ENCODE assay signal across 35 cellular contexts in the genomic region with DNA sequence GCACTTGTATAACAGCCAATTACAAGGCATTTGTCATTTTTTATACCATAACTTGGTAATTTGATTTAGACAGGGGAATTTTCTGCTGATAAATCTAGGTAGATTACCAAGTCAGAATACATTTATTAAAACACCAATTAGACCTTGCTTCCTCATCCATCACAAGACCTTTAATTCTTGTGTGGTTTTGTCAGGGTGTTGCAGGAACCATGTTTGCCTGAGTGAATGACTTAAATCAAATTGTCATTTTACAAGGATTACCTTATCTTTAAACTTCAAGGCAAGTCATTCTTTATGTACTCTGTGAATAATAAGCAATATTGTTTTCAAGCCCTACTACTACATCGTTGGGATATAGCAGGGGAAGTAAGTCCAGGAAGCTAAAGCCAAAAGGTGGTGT.
"Had no signal": no experiment of that assay in that cellular context is flagged by ENCODE, and none has a peak within 500 bp of the region (broad histone marks: within the 10 kb centered on the region; RNA-seq: fewer than 3 reads in every experiment).

No MANE protein-coding gene starts in this region.

- H3K27ac Mint-ChIP-seq: activated B cell treated with CpG ODN at 0.5 μM for 24 hours; activated CD8-positive, alpha-beta memory T cell treated with anti-CD3 and anti-CD28 coated beads, Interleukin-2, amount 10 ng/mL, durations not matched to agents 7 days and 5 days; activated CD8-positive, alpha-beta T cell treated with anti-CD3 and anti-CD28 coated beads, Interleukin-2, amount 10 ng/mL, durations not matched to agents 7 days and 5 days; activated naive CD4-positive, alpha-beta T cell treated with anti-CD3 and anti-CD28 coated beads for 36 hours; activated naive CD4-positive, alpha-beta T cell treated with anti-CD3 and anti-CD28 coated beads, Interleukin-2, amount 50 U/mL, for 24 hours; activated naive CD8-positive, alpha-beta T cell treated with anti-CD3 and anti-CD28 coated beads for 36 hours; activated naive CD8-positive, alpha-beta T cell treated with anti-CD3 and anti-CD28 coated beads, Interleukin-2, amount 50 U/mL, for 24 hours; activated T-helper 1 cell treated with anti-CD3 and anti-CD28 coated beads, Interleukin-12 subunit alpha, Interleukin-12 subunit beta, Interleukin-2, Interleukin-4 antibody, amounts not matched to agents 30 ng/mL and 10 ng/mL and 1 ng/mL, durations not matched to agents 14 hours and 24 hours and 36 hours; activated T-helper 2 cell treated with anti-CD3 and anti-CD28 coated beads, Interferon-gamma antibody, Interleukin-2, Interleukin-4, amounts not matched to agents 10 μg/mL and 5 μg/mL and 100 μg/mL, durations not matched to agents 14 hours and 24 hours and 36 hours; effector memory CD8-positive, alpha-beta T cell; T-helper 17 cell; T-helper 2 cell treated with Interferon-gamma antibody and Interleukin-4, amounts not matched to agents 5 μg/mL and 100 μg/mL, for 36 hours had no signal

- H3K4me3 Mint-ChIP-seq: activated B cell treated with CpG ODN at 0.5 μM for 24 hours; activated CD8-positive, alpha-beta memory T cell treated with anti-CD3 and anti-CD28 coated beads, Interleukin-2, amount 10 ng/mL, durations not matched to agents 7 days and 5 days; activated CD8-positive, alpha-beta T cell treated with anti-CD3 and anti-CD28 coated beads, Interleukin-2, amount 10 ng/mL, durations not matched to agents 7 days and 5 days; activated naive CD4-positive, alpha-beta T cell treated with anti-CD3 and anti-CD28 coated beads for 36 hours; activated naive CD4-positive, alpha-beta T cell treated with anti-CD3 and anti-CD28 coated beads, Interleukin-2, amount 50 U/mL, for 24 hours; activated naive CD8-positive, alpha-beta T cell treated with anti-CD3 and anti-CD28 coated beads for 36 hours; activated naive CD8-positive, alpha-beta T cell treated with anti-CD3 and anti-CD28 coated beads, Interleukin-2, amount 50 U/mL, for 24 hours; activated T-helper 1 cell treated with anti-CD3 and anti-CD28 coated beads, Interleukin-12 subunit alpha, Interleukin-12 subunit beta, Interleukin-2, Interleukin-4 antibody, amounts not matched to agents 30 ng/mL and 10 ng/mL and 1 ng/mL, durations not matched to agents 14 hours and 24 hours and 36 hours; effector memory CD8-positive, alpha-beta T cell; T-helper 17 cell; T-helper 2 cell treated with Interferon-gamma antibody and Interleukin-4, amounts not matched to agents 5 μg/mL and 100 μg/mL, for 36 hours had no signal

- H3K4me3 ChIP-seq: adrenal gland, ascending aorta, esophagus muscularis mucosa, gastrocnemius medialis had no signal

- H3K36me3 Mint-ChIP-seq: activated CD8-positive, alpha-beta memory T cell treated with anti-CD3 and anti-CD28 coated beads, Interleukin-2, amount 10 ng/mL, durations not matched to agents 7 days and 5 days; activated naive CD4-positive, alpha-beta T cell treated with anti-CD3 and anti-CD28 coated beads, Interleukin-2, amount 50 U/mL, for 24 hours; activated naive CD8-positive, alpha-beta T cell treated with anti-CD3 and anti-CD28 coated beads for 36 hours had no signal

- H3K36me3 ChIP-seq: adrenal gland, ascending aorta, esophagus muscularis mucosa, gastrocnemius medialis, WERI-Rb-1 had no signal

- ATAC-seq: activated CD4-positive, CD25-positive, alpha-beta regulatory T cell treated with anti-CD3 and anti-CD28 coated beads, Interleukin-2, amount 50 U/mL, for 24 hours; activated CD8-positive, alpha-beta memory T cell treated with anti-CD3 and anti-CD28 coated beads, Interleukin-2, amount 10 ng/mL, durations not matched to agents 7 days and 5 days; activated CD8-positive, alpha-beta T cell treated with anti-CD3 and anti-CD28 coated beads, Interleukin-2, amount 10 ng/mL, durations not matched to agents 7 days and 5 days; activated naive CD8-positive, alpha-beta T cell treated with anti-CD3 and anti-CD28 coated beads, Interleukin-2, amount 50 U/mL, for 24 hours; effector memory CD8-positive, alpha-beta T cell; foreskin keratinocyte; gastrocnemius medialis; T-helper 17 cell had no signal

- FAIRE-seq: colon had no signal

- H3K9me3 ChIP-seq: adrenal gland, ascending aorta, esophagus muscularis mucosa, gastrocnemius medialis had no signal

- H3K4me1 ChIP-seq: adrenal gland, ascending aorta, esophagus muscularis mucosa, foreskin keratinocyte, gastrocnemius medialis had no signal

- H3K27me3 Mint-ChIP-seq: activated B cell treated with CpG ODN at 0.5 μM for 24 hours; activated CD8-positive, alpha-beta memory T cell treated with anti-CD3 and anti-CD28 coated beads, Interleukin-2, amount 10 ng/mL, durations not matched to agents 7 days and 5 days; activated naive CD4-positive, alpha-beta T cell treated with anti-CD3 and anti-CD28 coated beads, Interleukin-2, amount 50 U/mL, for 24 hours; activated naive CD8-positive, alpha-beta T cell treated with anti-CD3 and anti-CD28 coated beads for 36 hours; activated naive CD8-positive, alpha-beta T cell treated with anti-CD3 and anti-CD28 coated beads, Interleukin-2, amount 50 U/mL, for 24 hours; effector memory CD8-positive, alpha-beta T cell; T-helper 17 cell had no signal

- H3K9me3 Mint-ChIP-seq: activated B cell treated with CpG ODN at 0.5 μM for 24 hours; activated T-helper 1 cell treated with anti-CD3 and anti-CD28 coated beads, Interleukin-12 subunit alpha, Interleukin-12 subunit beta, Interleukin-2, Interleukin-4 antibody, amounts not matched to agents 30 ng/mL and 10 ng/mL and 1 ng/mL, durations not matched to agents 14 hours and 24 hours and 36 hours; activated T-helper 2 cell treated with anti-CD3 and anti-CD28 coated beads, Interferon-gamma antibody, Interleukin-2, Interleukin-4, amounts not matched to agents 10 μg/mL and 5 μg/mL and 100 μg/mL, durations not matched to agents 14 hours and 24 hours and 36 hours; T-helper 2 cell treated with Interferon-gamma antibody and Interleukin-4, amounts not matched to agents 5 μg/mL and 100 μg/mL, for 36 hours had no signal

- H3K27ac ChIP-seq: adrenal gland, ascending aorta, esophagus muscularis mucosa, foreskin keratinocyte, gastrocnemius medialis, WERI-Rb-1 had no signal

- H3K4me1 Mint-ChIP-seq: activated B cell treated with CpG ODN at 0.5 μM for 24 hours; activated CD8-positive, alpha-beta memory T cell treated with anti-CD3 and anti-CD28 coated beads, Interleukin-2, amount 10 ng/mL, durations not matched to agents 7 days and 5 days; activated naive CD4-positive, alpha-beta T cell treated with anti-CD3 and anti-CD28 coated beads, Interleukin-2, amount 50 U/mL, for 24 hours; activated naive CD8-positive, alpha-beta T cell treated with anti-CD3 and anti-CD28 coated beads for 36 hours; activated naive CD8-positive, alpha-beta T cell treated with anti-CD3 and anti-CD28 coated beads, Interleukin-2, amount 50 U/mL, for 24 hours; T-helper 17 cell had no signal

- H3K27me3 ChIP-seq: adrenal gland, ascending aorta, esophagus muscularis mucosa, foreskin keratinocyte, gastrocnemius medialis had no signal

- DNase-seq: activated B cell treated with CpG ODN at 0.5 μM for 24 hours; activated CD4-positive, alpha-beta T cell treated with anti-CD3 and anti-CD28 coated beads for 48 hours; activated CD4-positive, alpha-beta T cell treated with anti-CD3 and anti-CD28 coated beads, Interleukin-2, amount 50 U/mL, for 1 hour; activated CD4-positive, alpha-beta T cell treated with anti-CD3 and anti-CD28 coated beads, Interleukin-2, amount 50 U/mL, for 48 hours; activated CD8-positive, alpha-beta memory T cell treated with anti-CD3 and anti-CD28 coated beads, Interleukin-2, amount 10 ng/mL, durations not matched to agents 7 days and 5 days; activated CD8-positive, alpha-beta memory T cell treated with anti-CD3 and anti-CD28 coated beads, Interleukin-2, amount 50 U/mL, for 4 hours; activated CD8-positive, alpha-beta T cell treated with anti-CD3 and anti-CD28 coated beads, Interleukin-2, amount 10 ng/mL, durations not matched to agents 7 days and 5 days; activated effector memory CD4-positive, alpha-beta T cell treated with anti-CD3 and anti-CD28 coated beads, Interleukin-2, amount 50 U/mL, for 16 hours; activated naive CD4-positive, alpha-beta T cell treated with anti-CD3 and anti-CD28 coated beads for 36 hours; activated naive CD8-positive, alpha-beta T cell treated with anti-CD3 and anti-CD28 coated beads for 36 hours; activated naive CD8-positive, alpha-beta T cell treated with anti-CD3 and anti-CD28 coated beads, Interleukin-2, amount 50 U/mL, for 24 hours; activated T-cell treated with anti-CD3 and anti-CD28 coated beads, Interleukin-2, amount 50 U/mL, for 1 hour; activated T-cell treated with anti-CD3 and anti-CD28 coated beads, Interleukin-2, amount 50 U/mL, for 48 hours; adrenal gland; caudate nucleus; cortex of kidney; dermis blood vessel endothelial cell; effector CD4-positive, alpha-beta T cell; effector memory CD8-positive, alpha-beta T cell; erythroblast; foreskin keratinocyte; gastrocnemius medialis; glutamatergic neuron; T-helper 1 cell; T-helper 17 cell; T1000; WERI-Rb-1 had no signal
